Comparison of ENCODE assay signal across 20 cellular contexts in the genomic region with DNA sequence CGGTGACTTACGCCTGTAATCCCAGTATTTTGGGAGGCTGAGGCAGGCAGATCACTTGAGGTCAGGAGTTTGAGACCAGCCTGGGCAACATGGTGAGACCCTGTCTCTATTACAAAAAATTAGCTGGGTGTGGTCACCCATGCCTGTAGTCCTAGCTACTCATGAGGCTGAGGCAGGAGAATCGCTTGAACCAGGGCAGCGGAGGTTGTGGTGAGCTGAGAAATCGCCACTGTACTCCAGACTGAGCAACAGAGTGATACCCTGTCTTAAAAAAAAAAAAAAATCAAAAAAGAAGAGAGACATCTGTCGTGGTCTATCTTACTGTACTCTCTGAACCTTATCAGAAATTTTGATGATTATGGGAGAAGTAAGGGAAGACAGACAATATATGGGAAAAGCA.
"Had no signal": no experiment of that assay in that cellular context is flagged by ENCODE, and none has a peak within 500 bp of the region (broad histone marks: within the 10 kb centered on the region; RNA-seq: fewer than 3 reads in every experiment).

No MANE protein-coding gene starts in this region.

- H3K4me2 ChIP-seq: smooth muscle cell had no signal

- FAIRE-seq: urothelium cell line had no signal

- H3K36me3 ChIP-seq: brain microvascular endothelial cell, tibial artery had no signal

- H3K9me3 Mint-ChIP-seq: activated naive CD4-positive, alpha-beta T cell treated with anti-CD3 and anti-CD28 coated beads, Interleukin-2, amount 10 ng/mL, durations not matched to agents 7 days and 5 days; activated T-cell treated with anti-CD3 and anti-CD28 coated beads, Interleukin-2, amount 50 U/mL, for 4 hours; central memory CD8-positive, alpha-beta T cell; stimulated activated effector memory CD8-positive, alpha-beta T cell treated with anti-CD3 and anti-CD28 coated beads, Interleukin-12 subunit alpha, Interleukin-12 subunit beta, amount 100 ng/mL, for 72 hours; T-helper 2 cell treated with Interferon-gamma antibody and Interleukin-4, amounts not matched to agents 5 μg/mL and 100 μg/mL, for 36 hours had no signal

- DNase-seq: activated CD4-positive, alpha-beta T cell treated with anti-CD3 and anti-CD28 coated beads, Interleukin-2, amount 50 U/mL, for 1 hour; activated CD4-positive, CD25-positive, alpha-beta regulatory T cell treated with anti-CD3 and anti-CD28 coated beads, Interleukin-2, amount 50 U/mL, for 72 hours; activated CD8-positive, alpha-beta memory T cell treated with anti-CD3 and anti-CD28 coated beads, Interleukin-2, amount 50 U/mL, for 4 hours; activated naive CD4-positive, alpha-beta T cell treated with anti-CD3 and anti-CD28 coated beads, Interleukin-2, amount 10 ng/mL, durations not matched to agents 7 days and 5 days; activated T-cell treated with anti-CD3 and anti-CD28 coated beads, Interleukin-2, amount 50 U/mL, for 4 hours; aorta; brain microvascular endothelial cell; foreskin melanocyte; kidney; left ventricle myocardium superior; stimulated activated CD4-positive, alpha-beta T cell treated with anti-CD3 and anti-CD28 coated beads, Interleukin-4, amount 100 ng/mL, for 24 hours; substantia nigra; tibial artery had no signal

- H3K27ac ChIP-seq: brain microvascular endothelial cell, coronary artery, tibial artery had no signal

- H3K4me3 Mint-ChIP-seq: activated naive CD4-positive, alpha-beta T cell treated with anti-CD3 and anti-CD28 coated beads, Interleukin-2, amount 10 ng/mL, durations not matched to agents 7 days and 5 days; activated T-cell treated with anti-CD3 and anti-CD28 coated beads, Interleukin-2, amount 50 U/mL, for 4 hours; central memory CD8-positive, alpha-beta T cell; stimulated activated effector memory CD8-positive, alpha-beta T cell treated with anti-CD3 and anti-CD28 coated beads, Interleukin-12 subunit alpha, Interleukin-12 subunit beta, amount 100 ng/mL, for 72 hours; T-helper 2 cell treated with Interferon-gamma antibody and Interleukin-4, amounts not matched to agents 5 μg/mL and 100 μg/mL, for 36 hours had no signal

- H3K4me3 ChIP-seq: coronary artery, smooth muscle cell, tibial artery had no signal

- ATAC-seq: activated T-cell treated with anti-CD3 and anti-CD28 coated beads, Interleukin-2, amount 50 U/mL, for 4 hours; left ventricle myocardium superior; sciatic nerve; stimulated activated effector memory CD8-positive, alpha-beta T cell treated with anti-CD3 and anti-CD28 coated beads, Interleukin-12 subunit alpha, Interleukin-12 subunit beta, amount 100 ng/mL, for 72 hours had no signal

- H3K27me3 Mint-ChIP-seq: activated naive CD4-positive, alpha-beta T cell treated with anti-CD3 and anti-CD28 coated beads, Interleukin-2, amount 10 ng/mL, durations not matched to agents 7 days and 5 days; central memory CD8-positive, alpha-beta T cell had no signal

- H3K9me3 ChIP-seq: tibial artery had no signal

- H3K27me3 ChIP-seq: brain microvascular endothelial cell, tibial artery had no signal

- H3K27ac Mint-ChIP-seq: activated naive CD4-positive, alpha-beta T cell treated with anti-CD3 and anti-CD28 coated beads, Interleukin-2, amount 10 ng/mL, durations not matched to agents 7 days and 5 days; stimulated activated effector memory CD8-positive, alpha-beta T cell treated with anti-CD3 and anti-CD28 coated beads, Interleukin-12 subunit alpha, Interleukin-12 subunit beta, amount 100 ng/mL, for 72 hours; T-helper 2 cell treated with Interferon-gamma antibody and Interleukin-4, amounts not matched to agents 5 μg/mL and 100 μg/mL, for 36 hours had no signal
